ENCODE assay signal across 8 cellular contexts in the genomic region with DNA sequence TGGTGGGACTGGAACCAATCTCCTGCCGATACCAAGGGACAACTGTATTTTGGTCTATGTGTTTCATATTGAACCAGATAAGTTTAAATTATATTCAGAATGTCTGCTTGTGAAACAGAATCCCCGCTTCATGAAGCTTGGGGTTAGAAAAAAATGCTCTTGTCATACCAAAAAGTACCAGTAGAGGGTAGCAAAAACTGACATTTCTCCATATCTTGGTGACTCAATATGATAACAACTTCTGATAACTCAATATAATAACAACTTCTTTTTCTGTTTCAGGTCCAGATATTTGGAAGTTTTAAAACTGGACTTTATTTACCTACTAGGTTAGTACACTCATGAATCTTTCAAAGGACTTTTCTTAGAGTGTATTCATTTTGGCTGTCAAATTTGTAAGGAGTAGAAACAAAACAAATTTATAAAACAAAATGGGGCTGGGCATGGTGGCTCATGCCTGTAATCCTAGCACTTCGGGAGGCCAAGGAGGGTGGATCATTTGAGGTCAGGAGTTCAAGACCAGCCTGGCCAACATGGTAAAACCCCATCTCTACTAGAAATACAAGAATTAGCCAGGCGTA. TPM values are rescaled to one million over a fixed set of nuclear protein-coding genes. Genes with fewer than 3 reads are reported as not detected.
DNase-seq lines count a peak whose midpoint lies in the region; ATAC-seq, FAIRE-seq and TF ChIP-seq lines count a peak whose summit lies in the region.

No MANE protein-coding gene starts in this region.

- intact Hi-C loops in HepG2 (cut with micrococcal nuclease; ENCODE audit: unreplicated experiment): loop anchor here (5.0 kb wide), 1 partner anchor 77 kb away; no protein-coding TSS in a partner anchor
- intact Hi-C loops in aorta (cut with DNase I): loop anchor here (5.0 to 10.0 kb wide), 7 partner anchors 147 to 593 kb away; a partner anchor contains a TSS

- peaks cover 34% of the 10 kb centered on the region for H3K36me3 Mint-ChIP-seq in brain
- H3K36me3 Mint-ChIP-seq in T-helper 2 cell treated with Interferon-gamma antibody and Interleukin-4, amounts not matched to agents 5 μg/mL and 100 μg/mL, for 36 hours (ENCODE audit: low read depth): peaks cover 24% of the 10 kb centered on the region

- POLR2A ChIA-PET in AG04450 (lab: Yijun Ruan, JAX): interaction anchor here (0.6 kb wide), 1 partner anchor 24 kb away, joined by 7 read pairs; no protein-coding TSS in a partner anchor
- POLR2A ChIA-PET in HepG2 (lab: Yijun Ruan, JAX): interaction anchor here (1.0 kb wide), 1 partner anchor 189 kb away, joined by 4 read pairs; a partner anchor contains a TSS

- no peak overlapping the region for H3K4me3 ChIP-seq in AG04450 (ENCODE audit: low read depth, low read length)
- no peak overlapping the region for H3K4me3 ChIP-seq in HepG2 (replicated peaks in 1 of 3; ENCODE audit: insufficient read depth in 1 of 3, low read depth in 2 of 3, low read length in 3 of 3)
- H3K4me3 ChIP-seq in aorta (ENCODE audit: low read length in 2 of 2): no peak overlapping the region

- TF ChIP-seq CTCF in AG04450 (IDR thresholded peaks at IDR 0.05; ENCODE audit: low read depth, low read length): peak; percentile 72
- TF ChIP-seq CTCF in brain (conservative IDR thresholded peaks at IDR 0.05): peak; percentile 73 to 86
- TF ChIP-seq CTCF in HepG2 (CRISPR knock-in tag; IDR thresholded peaks at IDR 0.05): peak; percentile 69

- H4K20me1 ChIP-seq in HepG2 (ENCODE audit: insufficient read depth, low read length): peaks cover 16% of the 10 kb centered on the region

- in situ Hi-C loops in G401 (cut with HindIII; ENCODE audit: low sequenced_read_pairs): no loop called here
- in situ Hi-C loops in HepG2 (cut with HindIII; ENCODE audit: extremely low pct_ligation_motif_present, low pct_unique_long_range_greater_than_20kb): no loop called here

- peaks cover 4% of the 10 kb centered on the region for H3K27me3 Mint-ChIP-seq in brain
- H3K27me3 Mint-ChIP-seq in T-helper 2 cell treated with Interferon-gamma antibody and Interleukin-4, amounts not matched to agents 5 μg/mL and 100 μg/mL, for 36 hours (ENCODE audit: low read depth): no peaks in the 10 kb centered on the region

- H3K9me3 Mint-ChIP-seq in brain: no peaks in the 10 kb centered on the region
- H3K9me3 Mint-ChIP-seq in T-helper 2 cell treated with Interferon-gamma antibody and Interleukin-4, amounts not matched to agents 5 μg/mL and 100 μg/mL, for 36 hours: no peaks in the 10 kb centered on the region

- no TSS peak for BruUV-seq in HepG2 (replicated peaks; lab: Mats Ljungman, UMichigan)

- DNase-seq in AG04450 (ENCODE audit: low read depth, low spot score): no peak
- DNase-seq in G401 (ENCODE audit: low spot score): peak; percentile 75
- peak; percentile 14 for DNase-seq in NCI-H226
- DNase-seq in HepG2 (ENCODE audit: low spot score): peak; percentile 58
- no peak for DNase-seq in aorta
- DNase-seq in T-helper 2 cell treated with Interferon-gamma antibody and Interleukin-4, amounts not matched to agents 5 μg/mL and 100 μg/mL, for 36 hours (ENCODE audit: low spot score): no peak
- no peak for DNase-seq in activated naive CD4-positive, alpha-beta T cell (lab: John Stamatoyannopoulos, UW)

- TF ChIP-seq RAD21 in HepG2 (CRISPR knock-in tag; IDR thresholded peaks at IDR 0.05): no peak

- no peak for TF ChIP-seq POLR2A in HepG2 (IDR thresholded peaks at IDR 0.05; ENCODE audit: insufficient read depth in 1 of 2, low read depth in 2 of 2, low read length in 2 of 2)

- no peak overlapping the region for H3K4me3 Mint-ChIP-seq in brain
- H3K4me3 Mint-ChIP-seq in T-helper 2 cell treated with Interferon-gamma antibody and Interleukin-4, amounts not matched to agents 5 μg/mL and 100 μg/mL, for 36 hours: no peak overlapping the region

- peaks cover 19% of the 10 kb centered on the region for H3K4me1 Mint-ChIP-seq in brain
- peaks cover 33% of the 10 kb centered on the region for H3K4me1 Mint-ChIP-seq in T-helper 2 cell treated with Interferon-gamma antibody and Interleukin-4, amounts not matched to agents 5 μg/mL and 100 μg/mL, for 36 hours (ENCODE audit: low read depth)

- no peak overlapping the region for H3K9ac ChIP-seq in HepG2 (ENCODE audit: insufficient read depth, low read depth, low read length)

- H3K4me2 ChIP-seq in HepG2 (ENCODE audit: low read depth, low read length): no peak overlapping the region

- 76% methylated on average over 4 of the region's 4 CpGs for WGBS in HepG2 (ENCODE audit: low lambda C conversion rate)
- WGBS in aorta, 2 donors: 42 to 44% methylated on average over 4 of the region's 4 CpGs

- peaks cover 21% of the 10 kb centered on the region for H3K79me2 ChIP-seq in HepG2 (ENCODE audit: insufficient read depth, low read length)

- H3K36me3 ChIP-seq in HepG2 (replicated peaks in 1 of 2; ENCODE audit: control insufficient read depth in 1 of 2, insufficient read depth in 2 of 2, low read length in 2 of 2): peaks cover 23 to 66% of the 10 kb centered on the region in 2 experiments
- peaks cover 0 to 4% of the 10 kb centered on the region in 2 donors for H3K36me3 ChIP-seq in aorta (ENCODE audit: control insufficient read depth in 1 of 2, insufficient read depth in 2 of 2, low read length in 1 of 2)

- no peak for TF ChIP-seq EP300 in HepG2 (IDR thresholded peaks at IDR 0.05; ENCODE audit: low read depth in 2 of 2, low read length in 2 of 2)
- no peak for TF ChIP-seq EP300 in HepG2 (CRISPR knock-in tag; IDR thresholded peaks at IDR 0.05; ENCODE audit: borderline replicate concordance)

- peak; percentile 77 for FAIRE-seq in HepG2 (lab: Jason Lieb, UNC)

- H3K9me3 ChIP-seq in AG04450 (ENCODE audit: control insufficient read depth, insufficient read depth, low read length): no peaks in the 10 kb centered on the region
- H3K9me3 ChIP-seq in HepG2 (ENCODE audit: low read length): no peaks in the 10 kb centered on the region
- no peaks in the 10 kb centered on the region for H3K9me3 ChIP-seq in aorta (ENCODE audit: control insufficient read depth, low read length)

- CTCF ChIA-PET in AG04450 (lab: Charles Lee) (interaction anchor here (0.6 to 9.1 kb wide), 13 partner anchors 14 to 592 kb away, joined by 3 to 216 read pairs (median 3); a partner anchor contains a TSS), HepG2 (lab: Yijun Ruan, JAX; ENCODE audit: low intra/inter-chr PET ratio, low total read pairs) (interaction anchor here (1.2 to 2.4 kb wide), 3 partner anchors 139 to 189 kb away, joined by 3 to 21 read pairs (median 7); a partner anchor contains a TSS)

- peak overlapping the region in 1 of 5 experiments; percentile 13 for H3K27ac Mint-ChIP-seq in brain
- no peak overlapping the region for H3K27ac Mint-ChIP-seq in T-helper 2 cell treated with Interferon-gamma antibody and Interleukin-4, amounts not matched to agents 5 μg/mL and 100 μg/mL, for 36 hours

- H2AFZ ChIP-seq in HepG2 (ENCODE audit: low read length): no peak overlapping the region

- H3K27ac ChIP-seq in AG04450 (ENCODE audit: low read depth, low read length) (no peak overlapping the region), HepG2 (ENCODE audit: extremely low read length, insufficient read depth, low read length) (no peak overlapping the region), aorta (ENCODE audit: low read depth in 1 of 2, low read length in 2 of 2) (no peak overlapping the region)

- H3K27me3 ChIP-seq in AG04450 (ENCODE audit: control insufficient read depth, insufficient read depth, low read length): no peaks in the 10 kb centered on the region
- no peaks in the 10 kb centered on the region for H3K27me3 ChIP-seq in HepG2 (ENCODE audit: control insufficient read depth in 1 of 2, insufficient read depth in 2 of 2, low read length in 2 of 2)
- no peaks in the 10 kb centered on the region for H3K27me3 ChIP-seq in aorta (ENCODE audit: control insufficient read depth in 1 of 2, insufficient read depth in 2 of 2, low read length in 1 of 2)

- ATAC-seq in HepG2 (no peak), aorta (ENCODE audit: low FRiP score) (peak; percentile 67)

- H3K4me1 ChIP-seq in HepG2 (ENCODE audit: insufficient read depth, low read length) (peaks cover 20% of the 10 kb centered on the region), aorta (ENCODE audit: control insufficient read depth in 1 of 2, insufficient read depth in 2 of 2, low read length in 2 of 2) (peaks cover 0 to 3% of the 10 kb centered on the region in 2 donors)

RNA-seq across cellular contexts. Expression of a gene that starts 52.3 kb away (rescaled TPM):
- polyA plus RNA-seq in AG04450 (2011; rRNA removed): 8.5 and 9.7 TPM in 2 replicates
- polyA minus RNA-seq in AG04450 (2011; rRNA and poly(A)+ RNA removed): 18.2 and 32.4 TPM in 2 replicates
- total RNA-seq in G401 (2014; rRNA removed; shearing (Covaris generic)): 0.31 and 1.7 TPM in 2 replicates
- 0.66 TPM for polyA plus RNA-seq in brain (ENCODE audit: insufficient read depth, low read depth, low replicate concordance)
- total RNA-seq in HepG2 (2016; rRNA removed; fragmentation: Illumina TruSeq; extraction: Trizol): 2.3 and 4.3 TPM in 2 replicates
- 0.51 and 1.3 TPM in 2 replicates for total RNA-seq in HepG2 (2016; cell fraction: cytosol; rRNA removed; fragmentation: Illumina TruSeq; extraction: Trizol; ENCODE audit: low read depth)
- 2.5 and 4.5 TPM in 2 replicates for total RNA-seq in HepG2 (2016; cell fraction: insoluble cytoplasmic fraction; rRNA removed; fragmentation: Illumina TruSeq; extraction: Trizol)
- total RNA-seq in HepG2 (2016; cell fraction: membrane; rRNA removed; fragmentation: Illumina TruSeq; extraction: Trizol): 1.1 and 1.8 TPM in 2 replicates
- total RNA-seq in HepG2 (2016; cell fraction: nucleus; rRNA removed; fragmentation: Illumina TruSeq; extraction: Trizol): 3.9 and 5.9 TPM in 2 replicates
- polyA plus RNA-seq in HepG2 (2011; rRNA removed): 2.2 and 3.7 TPM in 2 replicates
- 1.2 and 1.5 TPM in 2 replicates for polyA plus RNA-seq in HepG2 (2011; cell fraction: cytosol; rRNA removed)
- polyA plus RNA-seq in HepG2 (2011; cell fraction: nucleus; rRNA removed): 14.6 and 16.9 TPM in 2 replicates
- polyA plus RNA-seq in HepG2 (2012): 1.7 and 3.0 TPM in 2 replicates
- 0.17 and 0.38 TPM in 2 replicates for polyA plus RNA-seq in HepG2 (2016; cell fraction: cytosol; fragmentation: Illumina TruSeq; extraction: Trizol; ENCODE audit: low read depth)
- 1.2 and 1.4 TPM in 2 replicates for polyA plus RNA-seq in HepG2 (2016; cell fraction: insoluble cytoplasmic fraction; fragmentation: Illumina TruSeq; extraction: Trizol; ENCODE audit: low read depth)
- 0.44 and 0.47 TPM in 2 replicates for polyA plus RNA-seq in HepG2 (2016; cell fraction: membrane; fragmentation: Illumina TruSeq; extraction: Trizol; ENCODE audit: low read depth)
- polyA plus RNA-seq in HepG2 (2016; cell fraction: nucleus; fragmentation: Illumina TruSeq; extraction: Trizol; ENCODE audit: insufficient read depth, low read depth): 6.9 and 8.7 TPM in 2 replicates
- polyA minus RNA-seq in HepG2 (2011; rRNA and poly(A)+ RNA removed; ENCODE audit: low replicate concordance): 17.5 and 40.6 TPM in 2 replicates
- polyA minus RNA-seq in HepG2 (2011; cell fraction: cytosol; rRNA and poly(A)+ RNA removed): 2.0 and 5.5 TPM in 2 replicates
- 9.0 and 10.2 TPM in 2 replicates for polyA minus RNA-seq in HepG2 (2011; cell fraction: nucleus; rRNA and poly(A)+ RNA removed)
- 10 to 100 TPM; 32.7 to 75.8 TPM for total RNA-seq in aorta
- polyA plus RNA-seq in aorta: 1 to 10 TPM; 4.0 to 7.8 TPM

Comparison
In these comparisons a context has a peak if more than half of its experiments do, and no peak if none do; other contexts are left out.
1. DNase-seq: peak in G401 (single experiment), NCI-H226 (single experiment) and HepG2 (single experiment); none in AG04450 (single experiment), aorta (0 of 2), T-helper 2 cell treated with Interferon-gamma antibody and Interleukin-4, amounts not matched to agents 5 μg/mL and 100 μg/mL, for 36 hours (single experiment) and activated naive CD4-positive, alpha-beta T cell (0 of 4).
2. Peak in every context shown above with its lines, with median percentiles within 50 percentile points of each other: CTCF ChIP-seq.